In genomic region chr10:16518822-16519221, GRCh38 we compare ENCODE assay signal across 13 cellular contexts. TPM values are rescaled to one million over a fixed set of nuclear protein-coding genes. Genes with fewer than 3 reads are reported as not detected.
A peak's percentile ranks its signal among the peaks of the same experiment; 100 is the strongest.
DNase-seq lines count a peak whose midpoint lies in the region; ATAC-seq and TF ChIP-seq lines count a peak whose summit lies in the region.
"Had no signal": no experiment of that assay in that cellular context is flagged by ENCODE, and none has a peak within 500 bp of the region (broad histone marks: within the 10 kb centered on the region; RNA-seq: fewer than 3 reads in every experiment).

No MANE protein-coding gene starts in this region.

- H3K27me3 ChIP-seq in psoas muscle (ENCODE audit: insufficient read depth in 3 of 3, low read length in 2 of 3), result peaks cover 0 to 29% (median 13%) of the 10 kb centered on the region in 3 donors
- H3K27me3 ChIP-seq in MM.1S (replicated peaks; ENCODE audit: insufficient read depth, low read length), result no peaks in the 10 kb centered on the region
- H3K27me3 ChIP-seq in MG63, result no peaks in the 10 kb centered on the region
- H3K27me3 ChIP-seq: SJCRH30 had no signal

- no peak overlapping the region for H3K27ac ChIP-seq in psoas muscle
- H3K27ac ChIP-seq in MM.1S (ENCODE audit: low read length), result no peak overlapping the region
- H3K27ac ChIP-seq: heart right ventricle, SJCRH30 had no signal

- POLR2A ChIA-PET in activated CD4-positive, alpha-beta memory T cell treated with anti-CD3 and anti-CD28 coated beads, Interleukin-2, amount 10 ng/mL, durations not matched to agents 7 days and 5 days (lab: Charles Lee), result no interaction called here
- POLR2A ChIA-PET in activated CD4-positive, alpha-beta memory T cell treated with anti-CD3 and anti-CD28 coated beads for 36 hours (lab: Charles Lee), result no interaction called here

- no peaks in the 10 kb centered on the region for H4K20me1 ChIP-seq in MM.1S (ENCODE audit: insufficient read depth, low read length)

- peaks cover 15% of the 10 kb centered on the region for H3K4me1 Mint-ChIP-seq in activated CD4-positive, alpha-beta memory T cell treated with anti-CD3 and anti-CD28 coated beads, Interleukin-2, amount 10 ng/mL, durations not matched to agents 7 days and 5 days
- peaks cover 10% of the 10 kb centered on the region for H3K4me1 Mint-ChIP-seq in activated CD4-positive, alpha-beta memory T cell treated with anti-CD3 and anti-CD28 coated beads for 36 hours (ENCODE audit: low read depth)
- H3K4me1 Mint-ChIP-seq in endothelial cell (ENCODE audit: unreplicated experiment), result peaks cover 7% of the 10 kb centered on the region

- H3K9ac ChIP-seq in MM.1S (ENCODE audit: low read length), result no peak overlapping the region

- H3F3A ChIP-seq in MM.1S (ENCODE audit: insufficient read depth, low read length), result no peaks in the 10 kb centered on the region

- CTCF ChIA-PET in activated CD4-positive, alpha-beta memory T cell treated with anti-CD3 and anti-CD28 coated beads, Interleukin-2, amount 10 ng/mL, durations not matched to agents 7 days and 5 days (lab: Charles Lee), result interaction anchor here (0.5 to 1.1 kb wide), 3 partner anchors 13 to 616 kb away, joined by 3 read pairs; no protein-coding TSS in a partner anchor
- CTCF ChIA-PET in activated CD4-positive, alpha-beta memory T cell treated with anti-CD3 and anti-CD28 coated beads for 36 hours (lab: Charles Lee), result interaction anchor here (0.7 kb wide), 1 partner anchor 520 kb away, joined by 3 read pairs; no protein-coding TSS in a partner anchor

- H3K4me1 ChIP-seq in psoas muscle (peaks cover 2% of the 10 kb centered on the region), MM.1S (ENCODE audit: low read length) (no peaks in the 10 kb centered on the region)
- H3K4me1 ChIP-seq: SJCRH30 had no signal

- intact Hi-C loops in activated CD4-positive, alpha-beta memory T cell treated with anti-CD3 and anti-CD28 coated beads for 36 hours (cut with micrococcal nuclease), result no loop called here
- intact Hi-C loops in psoas muscle (cut with DNase I), result no loop called here

- ATAC-seq in psoas muscle, result no peak
- ATAC-seq: activated CD8-positive, alpha-beta T cell treated with anti-CD3 and anti-CD28 coated beads, Interleukin-2, amount 10 ng/mL, durations not matched to agents 7 days and 5 days; heart right ventricle had no signal

- peak overlapping the region; percentile 35 for H3K4me3 Mint-ChIP-seq in activated CD4-positive, alpha-beta memory T cell treated with anti-CD3 and anti-CD28 coated beads, Interleukin-2, amount 10 ng/mL, durations not matched to agents 7 days and 5 days
- no peak overlapping the region for H3K4me3 Mint-ChIP-seq in activated CD4-positive, alpha-beta memory T cell treated with anti-CD3 and anti-CD28 coated beads for 36 hours
- no peak overlapping the region for H3K4me3 Mint-ChIP-seq in endothelial cell (ENCODE audit: unreplicated experiment)
- H3K4me3 Mint-ChIP-seq: activated CD8-positive, alpha-beta T cell treated with anti-CD3 and anti-CD28 coated beads, Interleukin-2, amount 10 ng/mL, durations not matched to agents 7 days and 5 days had no signal

- no peaks in the 10 kb centered on the region for H3K9me2 ChIP-seq in MM.1S (replicated peaks; ENCODE audit: insufficient read depth, low read length)

- H3K36me3 ChIP-seq in psoas muscle (ENCODE audit: insufficient read depth in 1 of 2, low read depth in 1 of 2) (no peaks in the 10 kb centered on the region), MM.1S (replicated peaks; ENCODE audit: insufficient read depth, low read length) (no peaks in the 10 kb centered on the region), MG63 (no peaks in the 10 kb centered on the region)
- H3K36me3 ChIP-seq: heart right ventricle, SJCRH30 had no signal

- H3K36me3 Mint-ChIP-seq in activated CD4-positive, alpha-beta memory T cell treated with anti-CD3 and anti-CD28 coated beads, Interleukin-2, amount 10 ng/mL, durations not matched to agents 7 days and 5 days (ENCODE audit: low read depth), result no peaks in the 10 kb centered on the region
- peaks cover 5% of the 10 kb centered on the region for H3K36me3 Mint-ChIP-seq in activated CD4-positive, alpha-beta memory T cell treated with anti-CD3 and anti-CD28 coated beads for 36 hours
- no peaks in the 10 kb centered on the region for H3K36me3 Mint-ChIP-seq in endothelial cell (ENCODE audit: low read depth, unreplicated experiment)

- no peak overlapping the region for H3K4me2 ChIP-seq in MM.1S (ENCODE audit: low read depth, low read length)

- H3K79me2 ChIP-seq in MM.1S (ENCODE audit: low read length), result no peaks in the 10 kb centered on the region

- peaks cover 30% of the 10 kb centered on the region for H3K27me3 Mint-ChIP-seq in activated CD4-positive, alpha-beta memory T cell treated with anti-CD3 and anti-CD28 coated beads, Interleukin-2, amount 10 ng/mL, durations not matched to agents 7 days and 5 days
- H3K27me3 Mint-ChIP-seq in activated CD4-positive, alpha-beta memory T cell treated with anti-CD3 and anti-CD28 coated beads for 36 hours, result peaks cover 24% of the 10 kb centered on the region
- H3K27me3 Mint-ChIP-seq in endothelial cell (ENCODE audit: unreplicated experiment), result peaks cover 11% of the 10 kb centered on the region

- H2AFZ ChIP-seq in MM.1S (ENCODE audit: low read length), result no peak overlapping the region

- H3K9me3 Mint-ChIP-seq in activated CD4-positive, alpha-beta memory T cell treated with anti-CD3 and anti-CD28 coated beads, Interleukin-2, amount 10 ng/mL, durations not matched to agents 7 days and 5 days, result no peaks in the 10 kb centered on the region
- no peaks in the 10 kb centered on the region for H3K9me3 Mint-ChIP-seq in activated CD4-positive, alpha-beta memory T cell treated with anti-CD3 and anti-CD28 coated beads for 36 hours
- H3K9me3 Mint-ChIP-seq in endothelial cell (ENCODE audit: unreplicated experiment), result no peaks in the 10 kb centered on the region

- H3K4me3 ChIP-seq in psoas muscle (no peak overlapping the region), MM.1S (ENCODE audit: low read length) (no peak overlapping the region), MG63 (no peak overlapping the region)
- H3K4me3 ChIP-seq: SJCRH30 had no signal

- no peak for DNase-seq in activated CD4-positive, alpha-beta memory T cell treated with anti-CD3 and anti-CD28 coated beads, Interleukin-2, amount 10 ng/mL, durations not matched to agents 7 days and 5 days
- DNase-seq in activated CD4-positive, alpha-beta memory T cell treated with anti-CD3 and anti-CD28 coated beads for 36 hours, result no peak
- DNase-seq in NAMALWA (ENCODE audit: low spot score) (peak; percentile 27), endothelial cell (ENCODE audit: low spot score) (no peak), psoas muscle (no peak), MM.1S (no peak), anterior cingulate cortex (lab: John Stamatoyannopoulos, UW) (no peak), MG63 (no peak)
- DNase-seq: activated CD8-positive, alpha-beta T cell treated with anti-CD3 and anti-CD28 coated beads, Interleukin-2, amount 10 ng/mL, durations not matched to agents 7 days and 5 days; central memory CD4-positive, alpha-beta T cell; heart right ventricle; NCI-H187 treated with DMSO at 0.1 percent for 48 hours; SJCRH30 had no signal

- TF ChIP-seq CTCF in endothelial cell (IDR thresholded peaks at IDR 0.05; ENCODE audit: unreplicated experiment) (peak; percentile 24), psoas muscle (IDR thresholded peaks at IDR 0.05) (peak; percentile 11), MM.1S (IDR thresholded peaks at IDR 0.05; ENCODE audit: low read length) (no peak)

- H3K27ac Mint-ChIP-seq in activated CD4-positive, alpha-beta memory T cell treated with anti-CD3 and anti-CD28 coated beads, Interleukin-2, amount 10 ng/mL, durations not matched to agents 7 days and 5 days, result no peak overlapping the region
- H3K27ac Mint-ChIP-seq in activated CD4-positive, alpha-beta memory T cell treated with anti-CD3 and anti-CD28 coated beads for 36 hours, result no peak overlapping the region
- H3K27ac Mint-ChIP-seq in endothelial cell (ENCODE audit: unreplicated experiment), result no peak overlapping the region
- H3K27ac Mint-ChIP-seq: activated CD8-positive, alpha-beta T cell treated with anti-CD3 and anti-CD28 coated beads, Interleukin-2, amount 10 ng/mL, durations not matched to agents 7 days and 5 days had no signal

- H3K9me3 ChIP-seq in psoas muscle, result no peaks in the 10 kb centered on the region
- no peaks in the 10 kb centered on the region for H3K9me3 ChIP-seq in MM.1S (replicated peaks; ENCODE audit: insufficient read depth, low read length)
- no peaks in the 10 kb centered on the region for H3K9me3 ChIP-seq in MG63
- H3K9me3 ChIP-seq: heart right ventricle, SJCRH30 had no signal

- WGBS in psoas muscle, 3 donors, result 69 to 93% (median 83%) methylated on average over 4 of the region's 4 CpGs

RNA-seq across cellular contexts. Expression of gene C1QL3, which starts 2.9 kb away (rescaled TPM):
- under 1 TPM; 0.08 to 0.15 TPM for total RNA-seq in activated CD4-positive, alpha-beta memory T cell treated with anti-CD3 and anti-CD28 coated beads, Interleukin-2, amount 10 ng/mL, durations not matched to agents 7 days and 5 days
- not detected for total RNA-seq in activated CD4-positive, alpha-beta memory T cell treated with anti-CD3 and anti-CD28 coated beads for 36 hours
- total RNA-seq in endothelial cell (ENCODE audit: unreplicated experiment) (0.80 TPM), psoas muscle (under 1 TPM in 1 of 4 donors, not detected in 3; 0.08 TPM)
- under 1 TPM in 1 of 3 donors, not detected in 2; 0.04 TPM for polyA plus RNA-seq in psoas muscle
- not detected in 2 replicates for total RNA-seq in MG63 (2014; rRNA removed; shearing (Covaris generic); ENCODE audit: low replicate concordance)
- total RNA-seq: activated CD8-positive, alpha-beta T cell treated with anti-CD3 and anti-CD28 coated beads, Interleukin-2, amount 10 ng/mL, durations not matched to agents 7 days and 5 days; SJCRH30 had no signal
